1 cellular context compared by ENCODE assay signal in genomic region chr5:54537720-54538119, GRCh38.
TF ChIP-seq lines count a peak whose summit lies in the region.

No MANE protein-coding gene starts in this region.

TF ChIP-seq in IMR-90, 13 proteins besides CTCF, POLR2A, EP300 and RAD21 (continued from another document):
- TF ChIP-seq ELK1 (IDR thresholded peaks at IDR 0.05; ENCODE audit: borderline replicate concordance, low read depth, low read length) (no peak), FOS (IDR thresholded peaks at IDR 0.05; ENCODE audit: low read depth, low read length) (no peak), CEBPB (IDR thresholded peaks at IDR 0.05; ENCODE audit: low read depth, low read length) (no peak), SMC3 (IDR thresholded peaks at IDR 0.05; ENCODE audit: low read depth, low read length) (no peak), MAFK (IDR thresholded peaks at IDR 0.05; ENCODE audit: low read depth, low read length) (no peak), MAZ (IDR thresholded peaks at IDR 0.05; ENCODE audit: borderline replicate concordance, low read depth, low read length) (no peak), BHLHE40 (IDR thresholded peaks at IDR 0.05; ENCODE audit: low read depth, low read length) (no peak), MXI1 (IDR thresholded peaks at IDR 0.05; ENCODE audit: borderline replicate concordance, low read depth, low read length) (no peak), RCOR1 (IDR thresholded peaks at IDR 0.05; ENCODE audit: insufficient replicate concordance, low read length) (no peak), RFX5 (IDR thresholded peaks at IDR 0.05; ENCODE audit: low read depth, low read length) (no peak)
